Comparison of ENCODE assay signal across 9 cellular contexts in the genomic region with DNA sequence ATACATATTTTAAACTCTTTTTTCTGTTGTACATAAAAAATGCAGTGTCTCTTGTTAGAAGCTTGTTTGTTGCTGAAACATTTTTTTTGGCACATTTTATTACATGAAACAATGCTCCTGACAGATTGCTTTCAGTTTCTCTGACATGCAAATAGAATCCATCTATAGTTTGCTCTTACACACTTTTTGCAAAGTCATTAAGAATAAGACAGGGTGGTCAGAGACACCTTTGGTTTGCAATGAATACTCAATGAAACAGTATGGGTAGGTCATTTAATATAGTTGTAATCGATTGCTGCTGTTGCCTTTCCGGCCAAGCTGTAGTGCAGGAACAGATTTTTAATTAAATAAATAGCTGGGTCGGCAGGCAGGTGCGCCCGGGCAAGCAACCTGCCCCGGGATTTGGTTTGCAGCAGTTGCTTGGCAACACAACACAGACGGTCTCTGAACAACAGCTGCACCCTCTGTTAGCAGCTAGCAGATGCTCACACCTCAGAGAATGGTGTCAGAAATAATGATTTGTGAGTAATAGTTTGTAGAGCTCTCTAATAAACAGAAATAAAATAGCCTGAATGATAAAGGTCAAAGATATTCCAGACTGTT.
DNase-seq lines count a peak whose midpoint lies in the region; ATAC-seq, FAIRE-seq and TF ChIP-seq lines count a peak whose summit lies in the region.
"Had no signal": no experiment of that assay in that cellular context is flagged by ENCODE, and none has a peak within 500 bp of the region (broad histone marks: within the 10 kb centered on the region; RNA-seq: fewer than 3 reads in every experiment).

No MANE protein-coding gene starts in this region.

- H3K4me1 Mint-ChIP-seq in osteocyte (ENCODE audit: unreplicated experiment): peaks cover 17% of the 10 kb centered on the region
- H3K4me1 Mint-ChIP-seq: central memory CD8-positive, alpha-beta T cell had no signal

- H3K36me3 ChIP-seq in left ventricle myocardium inferior (no peaks in the 10 kb centered on the region), endocrine pancreas (ENCODE audit: control insufficient read depth, insufficient read depth, low read length) (no peaks in the 10 kb centered on the region)

- no peak overlapping the region for H3K9ac ChIP-seq in endocrine pancreas (ENCODE audit: control insufficient read depth, insufficient read depth, low read length)

- H3K27ac ChIP-seq in left ventricle myocardium inferior (replicated peaks): no peak overlapping the region

- H3K27me3 ChIP-seq in left ventricle myocardium inferior (ENCODE audit: low read depth) (no peaks in the 10 kb centered on the region), endocrine pancreas (ENCODE audit: control insufficient read depth, insufficient read depth, low read length) (no peaks in the 10 kb centered on the region)

- no peak for ATAC-seq in Right ventricle myocardium inferior

- peaks cover 6% of the 10 kb centered on the region for H3K4me1 ChIP-seq in left ventricle myocardium inferior
- H3K4me1 ChIP-seq in endocrine pancreas (ENCODE audit: control insufficient read depth, insufficient read depth, low read length): peaks cover 21% of the 10 kb centered on the region

- H3K27ac Mint-ChIP-seq in osteocyte (ENCODE audit: unreplicated experiment): no peak overlapping the region

- H3K9me3 ChIP-seq in left ventricle myocardium inferior (replicated peaks) (peaks cover 16% of the 10 kb centered on the region), endocrine pancreas (ENCODE audit: control insufficient read depth, low read length) (no peaks in the 10 kb centered on the region)

- TF ChIP-seq CTCF in left ventricle myocardium inferior (IDR thresholded peaks at IDR 0.05; ENCODE audit: borderline replicate concordance) (no peak), osteocyte (IDR thresholded peaks at IDR 0.05) (no peak)

- DNase-seq in left ventricle myocardium inferior (no peak), Right ventricle myocardium inferior (ENCODE audit: missing footprints) (no peak), NCI-H2171 treated with DMSO at 0.1 percent for 48 hours (lab: John Stamatoyannopoulos, UW) (peak; percentile 98), urothelium cell line (ENCODE audit: low spot score) (peak; percentile 72), osteocyte (ENCODE audit: extremely low spot score, unreplicated experiment) (no peak), GM12891 (ENCODE audit: insufficient read length, low spot score) (no peak)
- DNase-seq in activated T-cell treated with anti-CD3 and anti-CD28 coated beads, Interleukin-2, amount 50 U/mL, for 48 hours: no peak

- H3K36me3 Mint-ChIP-seq in osteocyte (ENCODE audit: unreplicated experiment): peaks cover 4% of the 10 kb centered on the region

- H3K9me3 Mint-ChIP-seq in osteocyte (ENCODE audit: unreplicated experiment): peaks cover 13% of the 10 kb centered on the region

- FAIRE-seq in urothelium cell line (lab: Jason Lieb, UNC) (peak; percentile 65), GM12891 (lab: Jason Lieb, UNC) (no peak)

- peak overlapping the region; percentile 12 for H3K4me3 ChIP-seq in left ventricle myocardium inferior
- peak overlapping the region; percentile 90 for H3K4me3 ChIP-seq in endocrine pancreas (ENCODE audit: control insufficient read depth, insufficient read depth, low read length)

- intact Hi-C loops in left ventricle myocardium inferior (cut with micrococcal nuclease): no loop called here
- intact Hi-C loops in Right ventricle myocardium inferior (cut with DNase I): no loop called here

- H3K27me3 Mint-ChIP-seq in osteocyte (ENCODE audit: unreplicated experiment): no peaks in the 10 kb centered on the region
- H3K27me3 Mint-ChIP-seq: central memory CD8-positive, alpha-beta T cell had no signal

- no peak for TF ChIP-seq POLR2A in GM12891 (IDR thresholded peaks at IDR 0.05; ENCODE audit: low read depth, low read length)

- no peak overlapping the region for H3K4me3 Mint-ChIP-seq in osteocyte (ENCODE audit: unreplicated experiment)
- H3K4me3 Mint-ChIP-seq: central memory CD8-positive, alpha-beta T cell had no signal

TF ChIP-seq in GM12891, 5 proteins besides CTCF, POLR2A, EP300 and RAD21:
- TF ChIP-seq POLR2AphosphoS5 (IDR thresholded peaks at IDR 0.05; ENCODE audit: low read depth, low read length) (no peak), SPI1 (IDR thresholded peaks at IDR 0.05; ENCODE audit: low read depth, low read length) (no peak), PAX5 (IDR thresholded peaks at IDR 0.05; ENCODE audit: insufficient read depth, low read length, severe bottlenecking) (no peak), TAF1 (IDR thresholded peaks at IDR 0.05; ENCODE audit: low read depth, low read length) (no peak), POU2F2 (IDR thresholded peaks at IDR 0.05; ENCODE audit: low read depth, low read length) (no peak)

Comparison
In these comparisons a context has a peak if more than half of its experiments do, and no peak if none do; other contexts are left out.
1. DNase-seq: peak in NCI-H2171 treated with DMSO at 0.1 percent for 48 hours (single experiment) and urothelium cell line (single experiment); none in left ventricle myocardium inferior (single experiment), Right ventricle myocardium inferior (single experiment), osteocyte (single experiment), activated T-cell treated with anti-CD3 and anti-CD28 coated beads, Interleukin-2, amount 50 U/mL, for 48 hours (0 of 2) and GM12891 (single experiment).